Comparison of ENCODE assay signal across 13 cellular contexts in genomic region chr16:24125199-24125598, GRCh38.
"Had no signal": no experiment of that assay in that cellular context is flagged by ENCODE, and none has a peak within 500 bp of the region (broad histone marks: within the 10 kb centered on the region; RNA-seq: fewer than 3 reads in every experiment).

No MANE protein-coding gene starts in this region.

- H3K4me3 ChIP-seq: adrenal gland, gastroesophageal sphincter, heart right ventricle, left ventricle myocardium inferior, prostate gland, transverse colon had no signal

- H3K9me3 ChIP-seq: adrenal gland, gastroesophageal sphincter, heart right ventricle, left ventricle myocardium inferior, prostate gland, transverse colon had no signal

- H3K36me3 ChIP-seq: adrenal gland, gastroesophageal sphincter, left ventricle myocardium inferior, prostate gland, transverse colon had no signal

- DNase-seq: activated naive CD4-positive, alpha-beta T cell treated with anti-CD3 and anti-CD28 coated beads, Interleukin-2, amount 10 ng/mL, durations not matched to agents 7 days and 5 days; activated T-cell treated with anti-CD3 and anti-CD28 coated beads for 4 hours; adrenal gland; heart right ventricle; left ventricle myocardium inferior; occipital lobe; right cardiac atrium; small intestine; stimulated activated CD4-positive, alpha-beta T cell treated with anti-CD3 and anti-CD28 coated beads, Interleukin-4, amount 100 ng/mL, for 24 hours; stimulated activated naive CD8-positive, alpha-beta T cell treated with anti-CD3 and anti-CD28 coated beads, Interleukin-15, Interleukin-2, amounts not matched to agents 100 U/mL and 50 U/mL, for 24 hours; transverse colon had no signal

- H3K27ac ChIP-seq: adrenal gland, gastroesophageal sphincter, heart right ventricle, left ventricle myocardium inferior, prostate gland, transverse colon had no signal

- H3K4me1 ChIP-seq: adrenal gland, gastroesophageal sphincter, heart right ventricle, left ventricle myocardium inferior, prostate gland, transverse colon had no signal

- H3K27me3 ChIP-seq: adrenal gland, gastroesophageal sphincter, transverse colon had no signal
